In genomic region chr3:194140520-194141414, GRCh38 we compare ENCODE assay signal across 8 cellular contexts. TPM values are rescaled to one million over a fixed set of nuclear protein-coding genes. Genes with fewer than 3 reads are reported as not detected.
DNase-seq lines count a peak whose midpoint lies in the region; ATAC-seq and TF ChIP-seq lines count a peak whose summit lies in the region.

No MANE protein-coding gene starts in this region.

- H3K4me3 Mint-ChIP-seq in WTC11: peak overlapping the region; percentile 49

- no peak for TF ChIP-seq CTCF in DOHH2 (IDR thresholded peaks at IDR 0.05; ENCODE audit: low read depth, low read length, poor library complexity, severe bottlenecking)
- no peak for TF ChIP-seq CTCF in IMR-90 (conservative IDR thresholded peaks at IDR 0.05; ENCODE audit: low read depth, low read length)
- no peak for TF ChIP-seq CTCF in WTC11 (IDR thresholded peaks at IDR 0.05)
- TF ChIP-seq CTCF in epithelial cell of esophagus (IDR thresholded peaks at IDR 0.05; ENCODE audit: insufficient read depth, low read depth, low read length, missing control alignments): no peak

- no peaks in the 10 kb centered on the region for H3K9me2 ChIP-seq in DOHH2 (replicated peaks; ENCODE audit: control insufficient read depth, low read length)

- no peak overlapping the region for H4K5ac ChIP-seq in IMR-90 (ENCODE audit: low read depth, low read length)

- H2BK5ac ChIP-seq in IMR-90 (ENCODE audit: low read depth, low read length, poor library complexity, severe bottlenecking): peak overlapping the region; percentile 30

- WGBS in IMR-90 (ENCODE audit: extremely low coverage in 2 of 2, insufficient read length in 1 of 2), 2 experiments: 1% methylated on average over 21 of the region's 71 CpGs; no CpG with 5 or more reads in 1 of the 2 experiments

- H3K4me1 ChIP-seq in DOHH2 (ENCODE audit: control insufficient read depth, low read length): peaks cover 53% of the 10 kb centered on the region
- peaks cover 15% of the 10 kb centered on the region for H3K4me1 ChIP-seq in IMR-90 (ENCODE audit: control insufficient read depth, insufficient read depth, low read length)

- H4K8ac ChIP-seq in IMR-90 (ENCODE audit: low read depth in 2 of 2, low read length in 2 of 2): peak overlapping the region in 1 of 2 experiments; percentile 65; a peak in 1 of 4 replicates

- peak; percentile 64 for ATAC-seq in IMR-90 (ENCODE audit: low read depth)
- ATAC-seq in WTC11: peak; percentile 2
- no peak for ATAC-seq in HG02610 (IDR thresholded peaks at IDR 0.05; ENCODE audit: unreplicated experiment)
- ATAC-seq in GM21786 (IDR thresholded peaks at IDR 0.05; ENCODE audit: unreplicated experiment): no peak

- H3K9me1 ChIP-seq in IMR-90 (ENCODE audit: insufficient read depth, low read length): no peaks in the 10 kb centered on the region

- H3K4me1 Mint-ChIP-seq in WTC11: peaks cover 40% of the 10 kb centered on the region

- 0 out of 2 replicates have a peak overlapping the region, but pooled peaks have one; percentile 34 for H4K91ac ChIP-seq in IMR-90 (ENCODE audit: insufficient read depth, low read depth, low read length)

- H3K4ac ChIP-seq in IMR-90 (ENCODE audit: low read depth, low read length): peak overlapping the region; percentile 78

- intact Hi-C loops in IMR-90 (cut with micrococcal nuclease): no loop called here

- peak overlapping the region; percentile 95; the same call in 1 of the 2 replicates for H3K27ac Mint-ChIP-seq in WTC11

- no TSS peak for BruUV-seq in IMR-90 (replicated peaks; lab: Mats Ljungman, UMichigan)

- H3K36me3 ChIP-seq in DOHH2 (ENCODE audit: control insufficient read depth, low read length) (no peaks in the 10 kb centered on the region), IMR-90 (ENCODE audit: control insufficient read depth, insufficient read depth, low read length) (no peaks in the 10 kb centered on the region)

- 0 out of 2 replicates have a peak overlapping the region, but pooled peaks have one; percentile 19 for H3K14ac ChIP-seq in IMR-90 (replicated peaks; ENCODE audit: low read depth, low read length)

- H3K9me3 Mint-ChIP-seq in WTC11: no peaks in the 10 kb centered on the region

- peaks cover 0 to 13% of the 10 kb centered on the region in 2 experiments; a peak in 3 of 4 replicates for H3K79me1 ChIP-seq in IMR-90 (ENCODE audit: low read depth in 1 of 2, low read length in 2 of 2)

- TF ChIP-seq RAD21 in IMR-90 (IDR thresholded peaks at IDR 0.05; ENCODE audit: low read length): no peak

- peaks cover 10% of the 10 kb centered on the region for H3K79me2 ChIP-seq in DOHH2 (ENCODE audit: control insufficient read depth, low read length)

- H3K27ac ChIP-seq in DOHH2 (ENCODE audit: low read depth, low read length) (no peak overlapping the region; the same call in 1 of the 2 replicates), IMR-90 (ENCODE audit: insufficient read depth, low read length) (peak overlapping the region; percentile 55; the same call in 1 of the 2 replicates)

- CTCF ChIA-PET in IMR-90 (lab: Yijun Ruan, JAX): interaction anchor here (0.7 to 1.2 kb wide), 3 partner anchors 76 to 175 kb away, joined by 3 to 6 read pairs (median 4); no protein-coding TSS in a partner anchor
- CTCF ChIA-PET in WTC11 (lab: Charles Lee): interaction anchor here (0.6 to 4.4 kb wide), 14 partner anchors 10 to 360 kb away, joined by 3 to 34 read pairs (median 4); no protein-coding TSS in a partner anchor

- peak overlapping the region; percentile 33; the same call in 1 of the 2 replicates for H3K18ac ChIP-seq in IMR-90 (ENCODE audit: low read depth, low read length)

- H2BK20ac ChIP-seq in IMR-90 (ENCODE audit: low read depth, low read length): peak overlapping the region; percentile 49

- dilution Hi-C loops in IMR-90 (cut with HindIII; ENCODE audit: low sequenced_read_pairs, unreplicated experiment): no loop called here

- H2BK120ac ChIP-seq in IMR-90 (ENCODE audit: low read depth, low read length): peak overlapping the region; percentile 82

- peak; percentile 66 for TF ChIP-seq POLR2A in IMR-90 (IDR thresholded peaks at IDR 0.05; ENCODE audit: low read depth, low read length)

- peaks cover 31% of the 10 kb centered on the region for H3F3A ChIP-seq in DOHH2 (ENCODE audit: control insufficient read depth, insufficient read depth)

- no peak overlapping the region for H3K9ac ChIP-seq in IMR-90 (ENCODE audit: low read depth, low read length)

- peak overlapping the region; percentile 54; the same call in 1 of the 2 replicates for H3K23ac ChIP-seq in IMR-90 (ENCODE audit: low read depth, low read length)

- H3K27me3 Mint-ChIP-seq in WTC11 (ENCODE audit: low read depth): no peaks in the 10 kb centered on the region

- POLR2A ChIA-PET in IMR-90 (lab: Charles Lee; ENCODE audit: unreplicated experiment) (interaction anchor here (0.9 kb wide), 1 partner anchor 175 kb away, joined by 3 read pairs; no protein-coding TSS in a partner anchor), WTC11 (lab: Charles Lee) (interaction anchor here (0.6 to 1.9 kb wide), 11 partner anchors 11 to 360 kb away, joined by 3 to 6 read pairs (median 3); no protein-coding TSS in a partner anchor)

- peaks cover 21% of the 10 kb centered on the region for H3K36me3 Mint-ChIP-seq in WTC11

- H3K56ac ChIP-seq in IMR-90 (ENCODE audit: extremely low read depth, insufficient read depth, low read length): no peak overlapping the region

- H3K9me3 ChIP-seq in DOHH2 (ENCODE audit: control insufficient read depth, insufficient read depth, low read length) (no peaks in the 10 kb centered on the region), IMR-90 (ENCODE audit: control insufficient read depth, insufficient read depth, low read length) (no peaks in the 10 kb centered on the region)

- no peaks in the 10 kb centered on the region for H4K20me1 ChIP-seq in DOHH2 (ENCODE audit: control insufficient read depth, insufficient read depth, low read depth, low read length)
- H4K20me1 ChIP-seq in IMR-90 (ENCODE audit: insufficient read depth, low read length): no peaks in the 10 kb centered on the region

- in situ Hi-C loops in IMR-90 (cut with MboI; ENCODE audit: low sequenced_read_pairs): no loop called here

- no peak overlapping the region for H2AK9ac ChIP-seq in IMR-90 (replicated peaks; ENCODE audit: low read depth, low read length, poor library complexity)

- H2AK5ac ChIP-seq in IMR-90 (ENCODE audit: low read depth, low read length): no peak overlapping the region; the same call in 1 of the 2 replicates

- H3K4me3 ChIP-seq in DOHH2 (ENCODE audit: low read length) (peak overlapping the region; percentile 58), IMR-90 (ENCODE audit: insufficient read depth, low read depth, low read length) (peak overlapping the region; percentile 23; the same call in 1 of the 2 replicates), epithelial cell of esophagus (ENCODE audit: low read length) (peak overlapping the region; percentile 37)

- H3K27me3 ChIP-seq in DOHH2 (ENCODE audit: control insufficient read depth, low read length): peaks cover 35% of the 10 kb centered on the region
- H3K27me3 ChIP-seq in IMR-90 (ENCODE audit: control insufficient read depth, insufficient read depth, low read length): peaks cover 5% of the 10 kb centered on the region

- DNase-seq in IMR-90 (no peak), WTC11 (ENCODE audit: low spot score) (peak; percentile 80), epithelial cell of esophagus (ENCODE audit: low read depth) (peak; percentile 54), midbrain (lab: John Stamatoyannopoulos, UW) (peak; percentile 31), ureter (ENCODE audit: low spot score) (peak; percentile 68)

- no peak overlapping the region; the same call in 2 of the 3 replicates for H2BK15ac ChIP-seq in IMR-90 (ENCODE audit: low read depth, low read length)

- H2AFZ ChIP-seq in IMR-90 (replicated peaks; ENCODE audit: low read length, poor library complexity): peak overlapping the region; percentile 84

- peak overlapping the region; percentile 76 for H3K4me2 ChIP-seq in DOHH2 (ENCODE audit: low read length)
- H3K4me2 ChIP-seq in IMR-90 (ENCODE audit: low read depth, low read length): peak overlapping the region; percentile 54; the same call in 1 of the 2 replicates

TF ChIP-seq in IMR-90, 13 proteins besides CTCF, POLR2A, EP300 and RAD21:
- no peak for TF ChIP-seq BHLHE40 (IDR thresholded peaks at IDR 0.05; ENCODE audit: low read depth, low read length)

TF ChIP-seq in WTC11, 78 proteins besides CTCF, POLR2A, EP300 and RAD21 (continues in another document):
- peak; percentile 79; the same call in 1 of the 2 replicates for TF ChIP-seq FOXP4 (CRISPR knock-in tag; IDR thresholded peaks at IDR 0.05)
- 0 out of 2 replicates have a peak, but pooled peaks have one; percentile 18 for TF ChIP-seq CREM (CRISPR knock-in tag; IDR thresholded peaks at IDR 0.05)

RNA-seq across cellular contexts. Expression of gene HES1, which starts 4.8 kb away (rescaled TPM):
- total RNA-seq in IMR-90 (2012; rRNA removed) (3.6 and 8.3 TPM in 2 replicates), WTC11 (2021) (28.4 to 65.9 TPM (median 62.3 TPM) in 3 replicates), ureter (230 TPM)
- 6.7 and 30.8 TPM in 2 replicates for polyA plus RNA-seq in IMR-90 (2012; rRNA removed)
- 47.0 and 52.5 TPM in 2 replicates for polyA plus RNA-seq in IMR-90 (2012; cell fraction: cytosol; rRNA removed)
- 171 and 213 TPM in 2 replicates for polyA plus RNA-seq in IMR-90 (2012; cell fraction: nucleus; rRNA removed; ENCODE audit: low replicate concordance)

Comparison
In these comparisons a context has a peak if more than half of its experiments do, and no peak if none do; other contexts are left out.
1. ATAC-seq: peak in IMR-90 (single experiment) and WTC11 (single experiment); none in HG02610 (single experiment) and GM21786 (single experiment).
2. Peak in every context shown above with its lines, with median percentiles within 50 percentile points of each other: H3K4me3 ChIP-seq.